Comparison of ENCODE assay signal across 35 cellular contexts in the genomic region with DNA sequence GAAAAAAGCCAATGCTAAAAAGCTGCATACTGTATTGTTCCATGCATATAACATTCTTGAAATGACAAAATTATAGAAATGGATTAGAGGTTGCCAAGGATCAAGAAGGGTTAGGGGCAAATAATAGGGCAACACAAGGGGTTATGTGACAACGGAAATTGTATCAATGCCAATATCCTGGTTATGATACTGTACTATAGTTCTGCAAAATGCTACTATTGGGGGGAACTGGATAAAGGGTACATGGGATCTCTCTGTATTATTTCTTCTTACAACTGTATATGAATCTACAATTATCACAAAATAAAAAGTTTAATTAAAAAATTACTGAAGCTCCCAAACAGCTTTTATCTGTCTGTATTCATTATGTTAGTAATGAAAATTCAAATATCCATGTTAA.
"Had no signal": no experiment of that assay in that cellular context is flagged by ENCODE, and none has a peak within 500 bp of the region (broad histone marks: within the 10 kb centered on the region; RNA-seq: fewer than 3 reads in every experiment).

No MANE protein-coding gene starts in this region.

- H3K4me3 ChIP-seq: MG63 had no signal

- DNase-seq: Karpas-422, Kasumi-1, KG1, MG63, MM.1S, MV-4-11, NCI-H1048, NCI-H1092, NCI-H1092 treated with DMSO at 0.1 percent for 48 hours, NCI-H1105, NCI-H1105 treated with DMSO at 0.1 percent for 48 hours, NCI-H1417, NCI-H1417 treated with DMSO at 0.1 percent for 48 hours, NCI-H1436, NCI-H1436 treated with DMSO at 0.1 percent for 48 hours, NCI-H146, NCI-H1694, NCI-H1694 treated with DMSO at 0.1 percent for 48 hours, NCI-H187, NCI-H187 treated with DMSO at 0.1 percent for 48 hours, NCI-H1930, NCI-H2029, NCI-H2029 treated with DMSO at 0.1 percent for 48 hours, NCI-H2081, NCI-H2081 treated with DMSO at 0.1 percent for 48 hours, NCI-H2107, NCI-H2171, NCI-H2171 treated with DMSO at 0.1 percent for 48 hours, NCI-H2227 treated with DMSO at 0.1 percent for 48 hours, NCI-H226, NCI-H345, NCI-H446, NCI-H446 treated with DMSO at 0.1 percent for 48 hours, NCI-H510A had no signal

- H3K9me3 ChIP-seq: MG63 had no signal

- H3K27me3 ChIP-seq: MG63 had no signal

- H3K36me3 ChIP-seq: MG63 had no signal

- H3K27ac ChIP-seq: KMS-11 had no signal
